9 cellular contexts compared by ENCODE assay signal in the genomic region with DNA sequence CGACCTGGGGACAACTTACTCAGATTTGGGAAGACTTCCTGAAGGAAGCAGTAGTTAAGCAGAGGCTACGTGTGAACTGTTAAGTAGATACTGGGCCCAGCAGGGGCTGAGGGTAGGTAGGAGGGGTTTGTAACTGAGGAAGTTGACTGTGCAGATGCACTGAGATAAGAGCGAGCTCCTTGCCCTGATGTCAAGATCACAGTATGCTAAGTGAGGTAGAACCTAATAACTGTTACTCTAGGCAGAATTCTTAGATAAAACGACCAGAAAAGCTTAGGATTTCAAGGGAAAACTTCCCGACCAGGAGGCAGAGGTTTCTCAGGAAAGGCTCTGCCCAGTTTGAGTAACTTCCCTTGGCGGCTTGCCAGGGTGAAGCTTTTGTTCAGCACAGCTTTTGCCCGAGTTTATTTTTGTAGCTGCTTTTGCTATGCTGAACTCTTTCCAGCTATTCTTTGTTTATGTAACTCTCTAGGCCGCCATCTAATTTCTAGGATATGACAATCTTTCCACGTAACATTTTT.
A peak's percentile ranks its signal among the peaks of the same experiment; 100 is the strongest.
DNase-seq lines count a peak whose midpoint lies in the region; ATAC-seq and TF ChIP-seq lines count a peak whose summit lies in the region.
"Had no signal": no experiment of that assay in that cellular context is flagged by ENCODE, and none has a peak within 500 bp of the region (broad histone marks: within the 10 kb centered on the region; RNA-seq: fewer than 3 reads in every experiment).

No MANE protein-coding gene starts in this region.

- peak; percentile 71 for DNase-seq in EL
- DNase-seq in KG1 (lab: John Stamatoyannopoulos, UW) = peak; percentile 59
- DNase-seq in T-cell = peak in 11 of 34 experiments; percentile 2 to 25 (median 10)
- peak; percentile 94 for DNase-seq in fibroblast of pulmonary artery (ENCODE audit: low read depth)
- peak in 4 of 10 donors; percentile 4 to 20 (median 16) for DNase-seq in naive thymus-derived CD8-positive, alpha-beta T cell
- no peak for DNase-seq in cerebellum (ENCODE audit: low spot score)
- no peak for DNase-seq in AG08395 (ENCODE audit: low spot score)

- peak overlapping the region in 2 of 3 donors; percentile 3 to 57 for H3K4me3 Mint-ChIP-seq in T-cell
- H3K4me3 Mint-ChIP-seq in naive thymus-derived CD8-positive, alpha-beta T cell = peak overlapping the region in 7 of 10 donors; percentile 5 to 80 (median 57)

- H3K27me3 Mint-ChIP-seq in T-cell = no peaks in the 10 kb centered on the region
- H3K27me3 Mint-ChIP-seq in naive thymus-derived CD8-positive, alpha-beta T cell = no peaks in the 10 kb centered on the region

- no peak overlapping the region for H3K4me3 ChIP-seq in fibroblast of pulmonary artery (replicated peaks; ENCODE audit: low read depth, low read length)
- H3K4me3 ChIP-seq: skin epidermis had no signal

- CTCF ChIA-PET in T-cell (lab: Charles Lee) = interaction anchor here (0.6 to 0.7 kb wide), 3 partner anchors 15 to 63 kb away, joined by 3 to 4 read pairs (median 3); no protein-coding TSS in a partner anchor

- ATAC-seq in T-cell (replicated peaks in 1 of 4) = peak; percentile 73 to 92 (median 82)
- ATAC-seq in naive thymus-derived CD8-positive, alpha-beta T cell = peak; percentile 90 to 94
- ATAC-seq in GM18870 (IDR thresholded peaks at IDR 0.05; ENCODE audit: unreplicated experiment) = no peak

- TF ChIP-seq CTCF in fibroblast of pulmonary artery (IDR thresholded peaks at IDR 0.05; ENCODE audit: low read length, missing control alignments) = no peak

- no peaks in the 10 kb centered on the region for H3K9me3 Mint-ChIP-seq in T-cell
- no peaks in the 10 kb centered on the region for H3K9me3 Mint-ChIP-seq in naive thymus-derived CD8-positive, alpha-beta T cell

- H3K4me1 Mint-ChIP-seq in T-cell = peaks cover 8 to 13% (median 12%) of the 10 kb centered on the region in 3 donors
- H3K4me1 Mint-ChIP-seq in naive thymus-derived CD8-positive, alpha-beta T cell = peaks cover 3 to 17% (median 9%) of the 10 kb centered on the region in 4 donors

- peak overlapping the region in 1 of 2 donors; percentile 66 for H3K27ac Mint-ChIP-seq in T-cell
- H3K27ac Mint-ChIP-seq in naive thymus-derived CD8-positive, alpha-beta T cell = peak overlapping the region in 7 of 10 donors; percentile 9 to 88 (median 49)

- POLR2A ChIA-PET in T-cell (lab: Charles Lee) = no interaction called here
- POLR2A ChIA-PET in naive thymus-derived CD8-positive, alpha-beta T cell (lab: Charles Lee) = interaction anchor here (0.8 kb wide), 1 partner anchor 865 kb away, joined by 3 read pairs; no protein-coding TSS in a partner anchor

- no peaks in the 10 kb centered on the region for H3K36me3 Mint-ChIP-seq in T-cell
- H3K36me3 Mint-ChIP-seq in naive thymus-derived CD8-positive, alpha-beta T cell = no peaks in the 10 kb centered on the region

Comparison
In these comparisons a context has a peak if more than half of its experiments do, and no peak if none do; other contexts are left out.
1. DNase-seq: peak in EL (single experiment), KG1 (single experiment) and fibroblast of pulmonary artery (single experiment); none in cerebellum (single experiment) and AG08395 (single experiment).